Comparison of ENCODE assay signal across 1 cellular context in genomic region chr2:179995735-179996134, GRCh38.
TF ChIP-seq lines count a peak whose summit lies in the region.

No MANE protein-coding gene starts in this region.

TF ChIP-seq in GM12878, 131 proteins besides CTCF, POLR2A, EP300 and RAD21 (continued from another document):
- TF ChIP-seq ATF2 (IDR thresholded peaks at IDR 0.05; ENCODE audit: low read length) (0 out of 2 replicates have a peak, but pooled peaks have one; percentile 15), SIX5 (IDR thresholded peaks at IDR 0.05; ENCODE audit: low read depth, low read length, severe bottlenecking) (no peak), ZZZ3 (IDR thresholded peaks at IDR 0.05; ENCODE audit: control insufficient read depth, insufficient read length, low read depth) (no peak), ATF3 (IDR thresholded peaks at IDR 0.05; ENCODE audit: borderline replicate concordance, extremely low read depth, low read depth, low read length) (no peak), PRDM15 (CRISPR knock-in tag; IDR thresholded peaks at IDR 0.05) (no peak), CREM (IDR thresholded peaks at IDR 0.05; ENCODE audit: low read depth) (no peak), IKZF2 (IDR thresholded peaks at IDR 0.05) (peak in 1 of 2 experiments; percentile 49; a peak in 2 of 4 replicates), KAT2A (conservative IDR thresholded peaks at IDR 0.05; ENCODE audit: control insufficient read depth, low read depth, low read length) (no peak), RUNX3 (IDR thresholded peaks at IDR 0.05; ENCODE audit: low read length) (peak; percentile 74), SMAD5 (IDR thresholded peaks at IDR 0.05; ENCODE audit: low read depth) (no peak), ZBED1 (IDR thresholded peaks at IDR 0.05; ENCODE audit: borderline replicate concordance) (no peak), ZNF622 (IDR thresholded peaks at IDR 0.05) (no peak), RELB (IDR thresholded peaks at IDR 0.05; ENCODE audit: low read depth) (peak; percentile 39; the same call in 1 of the 2 replicates), YBX1 (IDR thresholded peaks at IDR 0.05) (no peak), IKZF1 (conservative IDR thresholded peaks at IDR 0.05) (no peak)
